In genomic region chr7:47332681-47333080, GRCh38 we compare ENCODE assay signal across 13 cellular contexts.
"Had no signal": no experiment of that assay in that cellular context is flagged by ENCODE, and none has a peak within 500 bp of the region (broad histone marks: within the 10 kb centered on the region; RNA-seq: fewer than 3 reads in every experiment).

No MANE protein-coding gene starts in this region.

- H3K36me3 ChIP-seq: breast epithelium, transverse colon had no signal

- H3K9me3 ChIP-seq: breast epithelium, pancreas, transverse colon had no signal

- H3K27me3 ChIP-seq: breast epithelium, pancreas, transverse colon had no signal

- H3K4me3 ChIP-seq: breast epithelium, pancreas, transverse colon had no signal

- ATAC-seq: left lobe of liver, pancreas had no signal

- H3K27ac ChIP-seq: breast epithelium, pancreas had no signal

- FAIRE-seq: frontal cortex, pancreas had no signal

- DNase-seq: activated CD4-positive, alpha-beta T cell treated with anti-CD3 and anti-CD28 coated beads, Interleukin-2, amount 50 U/mL, for 1 hour; activated naive CD4-positive, alpha-beta T cell treated with Interleukin-2 at 50 U/mL for 16 hours; activated T-cell treated with anti-CD3 and anti-CD28 coated beads for 4 hours; anterior cingulate cortex; islet precursor cell; pancreas; stimulated activated CD4-positive, alpha-beta T cell treated with anti-CD3 and anti-CD28 coated beads, Interleukin-4, amount 100 ng/mL, for 1 hour; stimulated activated naive CD4-positive, alpha-beta T cell; T-helper 9 cell; transverse colon had no signal
